ENCODE assay signal across 27 cellular contexts in the genomic region with DNA sequence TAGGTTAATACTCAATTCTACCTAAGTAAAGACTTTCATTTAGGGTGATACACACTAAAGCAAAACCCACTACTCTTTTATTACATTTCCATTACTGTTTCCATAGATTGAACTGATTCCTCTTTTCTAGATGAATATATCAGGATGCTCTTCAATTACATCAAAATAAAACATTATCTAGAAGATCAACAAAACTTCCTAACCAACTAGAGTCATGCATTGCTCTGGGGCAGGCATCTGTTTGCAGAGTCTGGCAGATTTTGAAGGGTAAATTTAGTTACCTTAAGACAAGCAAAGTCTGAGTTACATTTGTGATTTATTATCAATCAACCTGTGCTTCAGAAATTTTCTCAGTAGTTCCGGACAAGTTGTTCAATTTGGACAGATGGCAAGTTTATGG.
"Had no signal": no experiment of that assay in that cellular context is flagged by ENCODE, and none has a peak within 500 bp of the region (broad histone marks: within the 10 kb centered on the region; RNA-seq: fewer than 3 reads in every experiment).

No MANE protein-coding gene starts in this region.

- ATAC-seq: activated CD4-positive, CD25-positive, alpha-beta regulatory T cell treated with anti-CD3 and anti-CD28 coated beads, Interleukin-2, amount 50 U/mL, for 24 hours; activated CD8-positive, alpha-beta T cell treated with anti-CD3 and anti-CD28 coated beads for 36 hours; activated T-cell treated with anti-CD3 and anti-CD28 coated beads, Interleukin-2, amount 50 U/mL, for 4 hours; activated T-helper 17 cell treated with anti-CD3 and anti-CD28 coated beads, Interleukin-2, amount 50 U/mL, for 72 hours; effector memory CD8-positive, alpha-beta T cell; foreskin keratinocyte; gastrocnemius medialis; heart left ventricle had no signal

- DNase-seq: activated B cell treated with CpG ODN at 0.5 μM for 24 hours; activated CD4-positive, alpha-beta T cell treated with anti-CD3 and anti-CD28 coated beads for 48 hours; activated CD4-positive, alpha-beta T cell treated with anti-CD3 and anti-CD28 coated beads, Interleukin-2, amount 50 U/mL, for 1 hour; activated CD4-positive, alpha-beta T cell treated with anti-CD3 and anti-CD28 coated beads, Interleukin-2, amount 50 U/mL, for 48 hours; activated CD8-positive, alpha-beta memory T cell treated with anti-CD3 and anti-CD28 coated beads for 24 hours; activated CD8-positive, alpha-beta T cell treated with anti-CD3 and anti-CD28 coated beads for 36 hours; activated effector memory CD4-positive, alpha-beta T cell treated with Interleukin-2 at 50 U/mL for 16 hours; activated gamma-delta T cell treated with Interleukin-2 at 50 U/mL for 16 hours; activated naive CD4-positive, alpha-beta T cell treated with anti-CD3 and anti-CD28 coated beads, Interleukin-2, amount 50 U/mL, for 16 hours; activated naive CD4-positive, alpha-beta T cell treated with Interleukin-2 at 50 U/mL for 16 hours; activated T-cell treated with anti-CD3 and anti-CD28 coated beads, Interleukin-2, amount 50 U/mL, for 4 hours; amniotic stem cell; anterior cingulate cortex; brain microvascular endothelial cell; cortex of kidney; dermis blood vessel endothelial cell; effector CD4-positive, alpha-beta T cell; effector memory CD8-positive, alpha-beta T cell; erythroblast; foreskin keratinocyte; gastrocnemius medialis; glutamatergic neuron; heart left ventricle; T1000; WERI-Rb-1 had no signal
